Comparison of ENCODE assay signal across 18 cellular contexts in the genomic region with DNA sequence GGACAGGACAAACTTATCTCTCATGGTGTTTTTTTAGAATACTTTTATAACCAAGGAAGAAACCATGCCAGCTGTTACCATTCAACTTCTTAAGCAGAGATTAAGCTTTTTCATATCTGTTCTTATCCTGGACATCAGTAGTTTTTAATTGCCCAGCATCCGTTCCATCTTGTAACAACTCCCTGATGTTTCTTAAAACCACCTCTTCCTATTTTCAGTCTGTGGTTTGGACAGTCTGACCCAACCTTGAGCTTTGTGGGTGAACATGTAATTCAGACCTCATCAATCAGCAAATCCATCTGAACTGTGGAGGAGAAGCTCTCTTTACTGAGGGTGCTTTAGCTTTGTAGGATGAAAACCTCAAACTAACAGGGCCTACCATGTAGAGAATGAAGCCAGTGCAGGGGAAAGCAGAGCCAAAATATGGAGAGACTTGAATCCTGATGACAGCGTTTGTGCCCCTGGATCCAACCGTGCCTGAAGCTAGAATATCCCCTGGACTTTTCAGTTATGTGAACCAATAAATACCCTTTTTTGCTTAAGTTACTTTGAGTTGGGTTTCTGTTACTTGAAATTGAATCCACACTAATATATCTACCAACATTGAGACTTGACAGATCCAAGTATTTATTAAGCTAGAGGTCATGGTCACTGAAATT.
"Had no signal": no experiment of that assay in that cellular context is flagged by ENCODE, and none has a peak within 500 bp of the region (broad histone marks: within the 10 kb centered on the region; RNA-seq: fewer than 3 reads in every experiment).

No MANE protein-coding gene starts in this region.

- H3K27ac Mint-ChIP-seq: activated CD8-positive, alpha-beta memory T cell treated with anti-CD3 and anti-CD28 coated beads, Interleukin-2, amount 10 ng/mL, durations not matched to agents 7 days and 5 days; activated naive CD4-positive, alpha-beta T cell treated with anti-CD3 and anti-CD28 coated beads, Interleukin-2, amount 50 U/mL, for 24 hours; activated T-cell treated with anti-CD3 and anti-CD28 coated beads, Interleukin-2, amount 50 U/mL, for 24 hours had no signal

- H3K27me3 Mint-ChIP-seq: activated CD8-positive, alpha-beta memory T cell treated with anti-CD3 and anti-CD28 coated beads, Interleukin-2, amount 10 ng/mL, durations not matched to agents 7 days and 5 days; activated naive CD4-positive, alpha-beta T cell treated with anti-CD3 and anti-CD28 coated beads, Interleukin-2, amount 50 U/mL, for 24 hours; activated T-cell treated with anti-CD3 and anti-CD28 coated beads, Interleukin-2, amount 50 U/mL, for 24 hours had no signal

- H3K27ac ChIP-seq: hepatocyte, ovary, upper lobe of right lung had no signal

- H3K36me3 ChIP-seq: ovary had no signal

- ATAC-seq: activated CD8-positive, alpha-beta memory T cell treated with anti-CD3 and anti-CD28 coated beads, Interleukin-2, amount 10 ng/mL, durations not matched to agents 7 days and 5 days; left ventricle myocardium superior; stimulated activated naive CD8-positive, alpha-beta T cell treated with anti-CD3 and anti-CD28 coated beads, Interleukin-15, Interleukin-2, amounts not matched to agents 100 U/mL and 50 U/mL, for 24 hours; upper lobe of right lung had no signal

- H2AFZ ChIP-seq: hepatocyte had no signal

- H3K4me2 ChIP-seq: hepatocyte had no signal

- H3K4me1 Mint-ChIP-seq: neural crest cell had no signal

- H3K4me1 ChIP-seq: upper lobe of right lung had no signal

- H3K27me3 ChIP-seq: hepatocyte, ovary, upper lobe of right lung had no signal

- DNase-seq: activated CD4-positive, alpha-beta T cell treated with anti-CD3 and anti-CD28 coated beads, Interleukin-2, amount 50 U/mL, for 4 hours; activated CD4-positive, CD25-positive, alpha-beta regulatory T cell treated with anti-CD3 and anti-CD28 coated beads, Interleukin-2, amount 50 U/mL, for 72 hours; activated CD8-positive, alpha-beta memory T cell treated with anti-CD3 and anti-CD28 coated beads, Interleukin-2, amount 10 ng/mL, durations not matched to agents 7 days and 5 days; activated effector memory CD4-positive, alpha-beta T cell treated with Interleukin-2 at 50 U/mL for 16 hours; activated T-cell treated with anti-CD3 and anti-CD28 coated beads, Interleukin-2, amount 50 U/mL, for 24 hours; amygdala; dermis blood vessel endothelial cell; erythroblast; left ventricle myocardium superior; mesenchymal stem cell; ovary; stimulated activated CD4-positive, alpha-beta T cell treated with anti-CD3 and anti-CD28 coated beads, Interleukin-4, amount 100 ng/mL, for 1 hour; stimulated activated CD8-positive, alpha-beta memory T cell treated with anti-CD3 and anti-CD28 coated beads, Interleukin-4, amount 100 ng/mL, for 48 hours; stimulated activated naive CD8-positive, alpha-beta T cell treated with anti-CD3 and anti-CD28 coated beads, Interleukin-15, Interleukin-2, amounts not matched to agents 100 U/mL and 50 U/mL, for 24 hours; upper lobe of right lung had no signal

- H3K4me3 Mint-ChIP-seq: activated CD8-positive, alpha-beta memory T cell treated with anti-CD3 and anti-CD28 coated beads, Interleukin-2, amount 10 ng/mL, durations not matched to agents 7 days and 5 days; activated naive CD4-positive, alpha-beta T cell treated with anti-CD3 and anti-CD28 coated beads, Interleukin-2, amount 50 U/mL, for 24 hours; activated T-cell treated with anti-CD3 and anti-CD28 coated beads, Interleukin-2, amount 50 U/mL, for 24 hours; neural crest cell had no signal

- H3K4me3 ChIP-seq: hepatocyte, ovary, upper lobe of right lung had no signal
